ENCODE assay signal across 37 cellular contexts in genomic region chr9:109141375-109141774, GRCh38. TPM values are rescaled to one million over a fixed set of nuclear protein-coding genes. Genes with fewer than 3 reads are reported as not detected.
"Had no signal": no experiment of that assay in that cellular context is flagged by ENCODE, and none has a peak within 500 bp of the region (broad histone marks: within the 10 kb centered on the region; RNA-seq: fewer than 3 reads in every experiment).

No MANE protein-coding gene starts in this region.

- H3K9me3 ChIP-seq: ascending aorta had no signal

- ATAC-seq: activated CD4-positive, alpha-beta T cell treated with anti-CD3 and anti-CD28 coated beads for 36 hours; activated CD4-positive, CD25-positive, alpha-beta regulatory T cell treated with anti-CD3 and anti-CD28 coated beads, Interleukin-2, amount 50 U/mL, for 24 hours; activated CD8-positive, alpha-beta memory T cell treated with anti-CD3 and anti-CD28 coated beads, Interleukin-2, amount 10 ng/mL, durations not matched to agents 7 days and 5 days; activated CD8-positive, alpha-beta T cell treated with anti-CD3 and anti-CD28 coated beads, Interleukin-2, amount 10 ng/mL, durations not matched to agents 7 days and 5 days; activated naive CD8-positive, alpha-beta T cell treated with anti-CD3 and anti-CD28 coated beads, Interleukin-2, amount 50 U/mL, for 24 hours; WTC11 had no signal

- H3K27me3 Mint-ChIP-seq: activated CD4-positive, alpha-beta T cell treated with anti-CD3 and anti-CD28 coated beads for 36 hours; activated naive CD4-positive, alpha-beta T cell treated with anti-CD3 and anti-CD28 coated beads, Interleukin-2, amount 50 U/mL, for 24 hours; activated naive CD8-positive, alpha-beta T cell had no signal

- H3K27ac ChIP-seq: ascending aorta, cardiac muscle cell, WERI-Rb-1 had no signal

- H3K4me3 ChIP-seq: ascending aorta, cardiac muscle cell had no signal

- H3K36me3 Mint-ChIP-seq: activated CD8-positive, alpha-beta memory T cell treated with anti-CD3 and anti-CD28 coated beads, Interleukin-2, amount 10 ng/mL, durations not matched to agents 7 days and 5 days; activated naive CD4-positive, alpha-beta T cell treated with anti-CD3 and anti-CD28 coated beads, Interleukin-2, amount 10 ng/mL, durations not matched to agents 7 days and 5 days; activated naive CD4-positive, alpha-beta T cell treated with anti-CD3 and anti-CD28 coated beads, Interleukin-2, amount 50 U/mL, for 24 hours; activated naive CD8-positive, alpha-beta T cell; activated naive CD8-positive, alpha-beta T cell treated with anti-CD3 and anti-CD28 coated beads, Interleukin-2, amount 10 ng/mL, durations not matched to agents 7 days and 5 days; WTC11 had no signal

- H3K4me1 Mint-ChIP-seq: brain had no signal

- H3K4me1 ChIP-seq: ascending aorta had no signal

- H3K27ac Mint-ChIP-seq: activated CD4-positive, alpha-beta memory T cell treated with anti-CD3 and anti-CD28 coated beads, Interleukin-2, amount 10 ng/mL, durations not matched to agents 7 days and 5 days; activated CD4-positive, alpha-beta T cell treated with anti-CD3 and anti-CD28 coated beads for 36 hours; activated CD4-positive, alpha-beta T cell treated with anti-CD3 and anti-CD28 coated beads, Interleukin-2, amount 10 ng/mL, durations not matched to agents 7 days and 5 days; activated CD8-positive, alpha-beta memory T cell treated with anti-CD3 and anti-CD28 coated beads, Interleukin-2, amount 10 ng/mL, durations not matched to agents 7 days and 5 days; activated CD8-positive, alpha-beta T cell treated with anti-CD3 and anti-CD28 coated beads, Interleukin-2, amount 10 ng/mL, durations not matched to agents 7 days and 5 days; activated naive CD4-positive, alpha-beta T cell treated with anti-CD3 and anti-CD28 coated beads, Interleukin-2, amount 10 ng/mL, durations not matched to agents 7 days and 5 days; activated naive CD4-positive, alpha-beta T cell treated with anti-CD3 and anti-CD28 coated beads, Interleukin-2, amount 50 U/mL, for 24 hours; activated naive CD8-positive, alpha-beta T cell; activated naive CD8-positive, alpha-beta T cell treated with anti-CD3 and anti-CD28 coated beads, Interleukin-2, amount 10 ng/mL, durations not matched to agents 7 days and 5 days; activated naive CD8-positive, alpha-beta T cell treated with anti-CD3 and anti-CD28 coated beads, Interleukin-2, amount 50 U/mL, for 24 hours; activated T-cell treated with anti-CD3 and anti-CD28 coated beads, Interleukin-2, amount 50 U/mL, for 24 hours; activated T-helper 2 cell treated with anti-CD3 and anti-CD28 coated beads, Interferon-gamma antibody, Interleukin-2, Interleukin-4, amounts not matched to agents 10 μg/mL and 5 μg/mL and 100 μg/mL, durations not matched to agents 14 hours and 24 hours and 36 hours; brain; T-helper 1 cell treated with Interleukin-12 subunit alpha and Interleukin-12 subunit beta and Interleukin-4 antibody, amounts not matched to agents 30 μg/mL and 1 μg/mL, for 36 hours; T-helper 2 cell treated with Interferon-gamma antibody and Interleukin-4, amounts not matched to agents 5 μg/mL and 100 μg/mL, for 36 hours; WTC11 had no signal

- H3K9me3 Mint-ChIP-seq: activated CD4-positive, alpha-beta memory T cell treated with anti-CD3 and anti-CD28 coated beads, Interleukin-2, amount 10 ng/mL, durations not matched to agents 7 days and 5 days; activated CD4-positive, alpha-beta T cell treated with anti-CD3 and anti-CD28 coated beads, Interleukin-2, amount 10 ng/mL, durations not matched to agents 7 days and 5 days; activated naive CD4-positive, alpha-beta T cell treated with anti-CD3 and anti-CD28 coated beads, Interleukin-2, amount 10 ng/mL, durations not matched to agents 7 days and 5 days; activated naive CD4-positive, alpha-beta T cell treated with anti-CD3 and anti-CD28 coated beads, Interleukin-2, amount 50 U/mL, for 24 hours; activated naive CD8-positive, alpha-beta T cell treated with anti-CD3 and anti-CD28 coated beads, Interleukin-2, amount 10 ng/mL, durations not matched to agents 7 days and 5 days; activated naive CD8-positive, alpha-beta T cell treated with anti-CD3 and anti-CD28 coated beads, Interleukin-2, amount 50 U/mL, for 24 hours; activated T-cell treated with anti-CD3 and anti-CD28 coated beads, Interleukin-2, amount 50 U/mL, for 24 hours; activated T-helper 2 cell treated with anti-CD3 and anti-CD28 coated beads, Interferon-gamma antibody, Interleukin-2, Interleukin-4, amounts not matched to agents 10 μg/mL and 5 μg/mL and 100 μg/mL, durations not matched to agents 14 hours and 24 hours and 36 hours; brain; T-helper 1 cell treated with Interleukin-12 subunit alpha and Interleukin-12 subunit beta and Interleukin-4 antibody, amounts not matched to agents 30 μg/mL and 1 μg/mL, for 36 hours; T-helper 2 cell treated with Interferon-gamma antibody and Interleukin-4, amounts not matched to agents 5 μg/mL and 100 μg/mL, for 36 hours; WTC11 had no signal

- DNase-seq: activated CD4-positive, alpha-beta memory T cell treated with anti-CD3 and anti-CD28 coated beads, Interleukin-2, amount 10 ng/mL, durations not matched to agents 7 days and 5 days; activated CD4-positive, alpha-beta T cell treated with anti-CD3 and anti-CD28 coated beads for 1 hour; activated CD4-positive, alpha-beta T cell treated with anti-CD3 and anti-CD28 coated beads for 36 hours; activated CD4-positive, alpha-beta T cell treated with anti-CD3 and anti-CD28 coated beads for 48 hours; activated CD4-positive, alpha-beta T cell treated with anti-CD3 and anti-CD28 coated beads, Interleukin-2, amount 10 ng/mL, durations not matched to agents 7 days and 5 days; activated CD4-positive, alpha-beta T cell treated with anti-CD3 and anti-CD28 coated beads, Interleukin-2, amount 50 U/mL, for 48 hours; activated CD4-positive, CD25-positive, alpha-beta regulatory T cell; activated CD8-positive, alpha-beta memory T cell treated with anti-CD3 and anti-CD28 coated beads for 24 hours; activated CD8-positive, alpha-beta memory T cell treated with anti-CD3 and anti-CD28 coated beads, Interleukin-2, amount 10 ng/mL, durations not matched to agents 7 days and 5 days; activated CD8-positive, alpha-beta memory T cell treated with anti-CD3 and anti-CD28 coated beads, Interleukin-2, amount 50 U/mL, for 48 hours; activated CD8-positive, alpha-beta T cell treated with anti-CD3 and anti-CD28 coated beads, Interleukin-2, amount 10 ng/mL, durations not matched to agents 7 days and 5 days; activated effector memory CD4-positive, alpha-beta T cell treated with Interleukin-2 at 50 U/mL for 16 hours; activated gamma-delta T cell; activated naive CD4-positive, alpha-beta T cell treated with anti-CD3 and anti-CD28 coated beads, Interleukin-2, amount 10 ng/mL, durations not matched to agents 7 days and 5 days; activated naive CD4-positive, alpha-beta T cell treated with Interleukin-2 at 50 U/mL for 16 hours; activated naive CD8-positive, alpha-beta T cell treated with anti-CD3 and anti-CD28 coated beads, Interleukin-2, amount 10 ng/mL, durations not matched to agents 7 days and 5 days; activated naive CD8-positive, alpha-beta T cell treated with anti-CD3 and anti-CD28 coated beads, Interleukin-2, amount 50 U/mL, for 24 hours; activated T-cell treated with anti-CD3 and anti-CD28 coated beads, Interleukin-2, amount 50 U/mL, for 24 hours; activated T-cell treated with anti-CD3 and anti-CD28 coated beads, Interleukin-2, amount 50 U/mL, for 48 hours; amygdala; anterior cingulate cortex; caudate nucleus; T-helper 1 cell; T-helper 2 cell; T-helper 9 cell; WERI-Rb-1 had no signal

- H3K27me3 ChIP-seq: ascending aorta, cardiac muscle cell had no signal

- H3K4me3 Mint-ChIP-seq: activated CD4-positive, alpha-beta memory T cell treated with anti-CD3 and anti-CD28 coated beads, Interleukin-2, amount 10 ng/mL, durations not matched to agents 7 days and 5 days; activated CD4-positive, alpha-beta T cell treated with anti-CD3 and anti-CD28 coated beads for 36 hours; activated CD4-positive, alpha-beta T cell treated with anti-CD3 and anti-CD28 coated beads, Interleukin-2, amount 10 ng/mL, durations not matched to agents 7 days and 5 days; activated CD8-positive, alpha-beta memory T cell treated with anti-CD3 and anti-CD28 coated beads, Interleukin-2, amount 10 ng/mL, durations not matched to agents 7 days and 5 days; activated CD8-positive, alpha-beta T cell treated with anti-CD3 and anti-CD28 coated beads, Interleukin-2, amount 10 ng/mL, durations not matched to agents 7 days and 5 days; activated naive CD4-positive, alpha-beta T cell treated with anti-CD3 and anti-CD28 coated beads, Interleukin-2, amount 10 ng/mL, durations not matched to agents 7 days and 5 days; activated naive CD4-positive, alpha-beta T cell treated with anti-CD3 and anti-CD28 coated beads, Interleukin-2, amount 50 U/mL, for 24 hours; activated naive CD8-positive, alpha-beta T cell; activated naive CD8-positive, alpha-beta T cell treated with anti-CD3 and anti-CD28 coated beads, Interleukin-2, amount 10 ng/mL, durations not matched to agents 7 days and 5 days; activated naive CD8-positive, alpha-beta T cell treated with anti-CD3 and anti-CD28 coated beads, Interleukin-2, amount 50 U/mL, for 24 hours; activated T-cell treated with anti-CD3 and anti-CD28 coated beads, Interleukin-2, amount 50 U/mL, for 24 hours; brain; T-helper 1 cell treated with Interleukin-12 subunit alpha and Interleukin-12 subunit beta and Interleukin-4 antibody, amounts not matched to agents 30 μg/mL and 1 μg/mL, for 36 hours; T-helper 2 cell treated with Interferon-gamma antibody and Interleukin-4, amounts not matched to agents 5 μg/mL and 100 μg/mL, for 36 hours; WTC11 had no signal

- FAIRE-seq: bronchial epithelial cell had no signal

- H3K36me3 ChIP-seq: ascending aorta, cardiac muscle cell, WERI-Rb-1 had no signal

RNA-seq across cellular contexts. Expression of gene FRRS1L, which starts 25.7 kb away (rescaled TPM):
- total RNA-seq: activated CD4-positive, alpha-beta memory T cell treated with anti-CD3 and anti-CD28 coated beads, Interleukin-2, amount 10 ng/mL, durations not matched to agents 7 days and 5 days; activated CD4-positive, alpha-beta T cell treated with anti-CD3 and anti-CD28 coated beads for 36 hours; activated CD4-positive, alpha-beta T cell treated with anti-CD3 and anti-CD28 coated beads, Interleukin-2, amount 10 ng/mL, durations not matched to agents 7 days and 5 days; activated CD8-positive, alpha-beta memory T cell treated with anti-CD3 and anti-CD28 coated beads, Interleukin-2, amount 10 ng/mL, durations not matched to agents 7 days and 5 days; activated CD8-positive, alpha-beta T cell treated with anti-CD3 and anti-CD28 coated beads, Interleukin-2, amount 10 ng/mL, durations not matched to agents 7 days and 5 days; activated naive CD8-positive, alpha-beta T cell treated with anti-CD3 and anti-CD28 coated beads, Interleukin-2, amount 10 ng/mL, durations not matched to agents 7 days and 5 days; activated T-helper 2 cell treated with anti-CD3 and anti-CD28 coated beads, Interferon-gamma antibody, Interleukin-2, Interleukin-4, amounts not matched to agents 10 μg/mL and 5 μg/mL and 100 μg/mL, durations not matched to agents 14 hours and 24 hours and 36 hours; bronchial epithelial cell had no signal
